ENCODE assay signal across 30 cellular contexts in the genomic region with DNA sequence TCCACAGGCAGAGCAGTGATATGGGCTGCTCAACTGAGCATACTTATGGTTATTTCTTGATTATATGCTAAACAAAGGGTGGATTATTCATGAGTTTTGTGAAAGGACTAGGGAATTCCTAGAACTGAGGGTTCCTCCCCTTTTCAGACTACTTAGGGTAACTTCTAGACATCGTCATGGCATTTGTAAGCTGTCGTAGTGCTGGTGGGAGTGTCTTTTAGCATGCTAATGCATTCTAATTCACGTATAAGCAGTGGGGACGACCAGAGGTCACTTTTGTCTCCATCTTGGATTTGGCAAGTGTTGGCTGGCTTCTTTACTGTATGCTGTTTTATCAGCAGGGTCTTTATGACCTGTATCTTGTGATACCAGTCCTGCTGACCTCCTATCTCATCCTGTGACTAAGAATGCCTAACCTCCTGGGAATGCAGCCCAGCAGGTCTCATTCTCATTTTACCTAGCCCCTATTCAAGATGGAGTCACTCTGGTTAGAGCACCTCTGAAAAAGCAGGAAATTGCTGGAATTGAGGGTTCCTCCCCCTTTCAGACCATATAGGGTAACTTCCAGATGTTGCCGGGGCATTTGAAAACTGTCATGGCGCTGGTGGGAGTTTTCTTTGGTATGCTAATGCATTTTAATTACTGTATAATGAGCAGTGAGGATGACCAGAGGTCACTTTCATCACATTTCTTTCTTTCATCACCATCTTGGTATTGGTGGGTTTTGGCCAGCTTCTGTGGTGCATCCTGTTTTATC.
"Had no signal": no experiment of that assay in that cellular context is flagged by ENCODE, and none has a peak within 500 bp of the region (broad histone marks: within the 10 kb centered on the region; RNA-seq: fewer than 3 reads in every experiment).

No MANE protein-coding gene starts in this region.

- H3K36me3 Mint-ChIP-seq: activated naive CD4-positive, alpha-beta T cell treated with anti-CD3 and anti-CD28 coated beads, Interleukin-2, amount 10 ng/mL, durations not matched to agents 7 days and 5 days; activated naive CD8-positive, alpha-beta T cell treated with anti-CD3 and anti-CD28 coated beads, Interleukin-2, amount 10 ng/mL, durations not matched to agents 7 days and 5 days; natural killer cell; type B pancreatic cell had no signal

- H3K27ac Mint-ChIP-seq: activated CD4-positive, alpha-beta memory T cell treated with anti-CD3 and anti-CD28 coated beads, Interleukin-2, amount 10 ng/mL, durations not matched to agents 7 days and 5 days; activated CD4-positive, alpha-beta T cell treated with anti-CD3 and anti-CD28 coated beads, Interleukin-2, amount 10 ng/mL, durations not matched to agents 24 days and 14 days; activated naive CD4-positive, alpha-beta T cell treated with anti-CD3 and anti-CD28 coated beads, Interleukin-2, amount 10 ng/mL, durations not matched to agents 7 days and 5 days; activated naive CD8-positive, alpha-beta T cell treated with anti-CD3 and anti-CD28 coated beads, Interleukin-2, amount 10 ng/mL, durations not matched to agents 7 days and 5 days; activated T-cell treated with anti-CD3 and anti-CD28 coated beads, Interleukin-2, amount 50 U/mL, for 24 hours; natural killer cell; T-helper 1 cell treated with Interleukin-12 subunit alpha and Interleukin-12 subunit beta and Interleukin-4 antibody, amounts not matched to agents 30 μg/mL and 1 μg/mL, for 36 hours; type B pancreatic cell had no signal

- H3K4me1 ChIP-seq: ascending aorta, gastroesophageal sphincter, lower lobe of right lung, right lobe of liver, uterus had no signal

- H3K4me3 ChIP-seq: ascending aorta, coronary artery, gastroesophageal sphincter, lower lobe of right lung, right lobe of liver, uterus had no signal

- H3K9me3 Mint-ChIP-seq: activated CD4-positive, alpha-beta memory T cell treated with anti-CD3 and anti-CD28 coated beads, Interleukin-2, amount 10 ng/mL, durations not matched to agents 7 days and 5 days; activated CD4-positive, alpha-beta T cell treated with anti-CD3 and anti-CD28 coated beads, Interleukin-2, amount 10 ng/mL, durations not matched to agents 24 days and 14 days; activated naive CD4-positive, alpha-beta T cell treated with anti-CD3 and anti-CD28 coated beads, Interleukin-2, amount 10 ng/mL, durations not matched to agents 7 days and 5 days; activated T-cell treated with anti-CD3 and anti-CD28 coated beads, Interleukin-2, amount 50 U/mL, for 24 hours; effector memory CD8-positive, alpha-beta T cell; natural killer cell had no signal

- ATAC-seq: effector memory CD8-positive, alpha-beta T cell; gastroesophageal sphincter; left lobe of liver; lower lobe of right lung; natural killer cell; right lobe of liver had no signal

- H3K36me3 ChIP-seq: ascending aorta, brain microvascular endothelial cell, gastroesophageal sphincter, lower lobe of right lung, neutrophil, right lobe of liver, uterus, WERI-Rb-1 had no signal

- H3K9me3 ChIP-seq: ascending aorta, gastroesophageal sphincter, lower lobe of right lung, neutrophil, right lobe of liver, uterus had no signal

- DNase-seq: activated CD4-positive, alpha-beta memory T cell treated with anti-CD3 and anti-CD28 coated beads, Interleukin-2, amount 10 ng/mL, durations not matched to agents 7 days and 5 days; activated CD4-positive, alpha-beta T cell treated with anti-CD3 and anti-CD28 coated beads, Interleukin-2, amount 10 ng/mL, durations not matched to agents 24 days and 14 days; activated CD4-positive, CD25-positive, alpha-beta regulatory T cell treated with anti-CD3 and anti-CD28 coated beads, Interleukin-2, amount 50 U/mL, for 72 hours; activated CD8-positive, alpha-beta memory T cell treated with anti-CD3 and anti-CD28 coated beads, Interleukin-2, amount 50 U/mL, for 48 hours; activated gamma-delta T cell; activated naive CD4-positive, alpha-beta T cell treated with anti-CD3 and anti-CD28 coated beads, Interleukin-2, amount 10 ng/mL, durations not matched to agents 7 days and 5 days; activated naive CD8-positive, alpha-beta T cell treated with anti-CD3 and anti-CD28 coated beads, Interleukin-2, amount 10 ng/mL, durations not matched to agents 7 days and 5 days; activated T-cell treated with anti-CD3 and anti-CD28 coated beads, Interleukin-2, amount 50 U/mL, for 24 hours; brain microvascular endothelial cell; effector memory CD8-positive, alpha-beta T cell; kidney glomerular epithelial cell; lower lobe of right lung; mesenchymal stem cell; natural killer cell; right lobe of liver; stimulated activated CD4-positive, alpha-beta T cell treated with anti-CD3 and anti-CD28 coated beads, Interleukin-2, amount 100 ng/mL, for 48 hours; stimulated activated naive CD4-positive, alpha-beta T cell treated with Interleukin-2 at 50 U/mL for 16 hours; SW 1271; T-helper 9 cell; uterus; WERI-Rb-1 had no signal

- H3K4me3 Mint-ChIP-seq: activated CD4-positive, alpha-beta memory T cell treated with anti-CD3 and anti-CD28 coated beads, Interleukin-2, amount 10 ng/mL, durations not matched to agents 7 days and 5 days; activated CD4-positive, alpha-beta T cell treated with anti-CD3 and anti-CD28 coated beads, Interleukin-2, amount 10 ng/mL, durations not matched to agents 24 days and 14 days; activated naive CD4-positive, alpha-beta T cell treated with anti-CD3 and anti-CD28 coated beads, Interleukin-2, amount 10 ng/mL, durations not matched to agents 7 days and 5 days; activated naive CD8-positive, alpha-beta T cell treated with anti-CD3 and anti-CD28 coated beads, Interleukin-2, amount 10 ng/mL, durations not matched to agents 7 days and 5 days; activated T-cell treated with anti-CD3 and anti-CD28 coated beads, Interleukin-2, amount 50 U/mL, for 24 hours; effector memory CD8-positive, alpha-beta T cell; natural killer cell; T-helper 1 cell treated with Interleukin-12 subunit alpha and Interleukin-12 subunit beta and Interleukin-4 antibody, amounts not matched to agents 30 μg/mL and 1 μg/mL, for 36 hours; type B pancreatic cell had no signal

- H3K27me3 ChIP-seq: ascending aorta, brain microvascular endothelial cell, right lobe of liver, uterus had no signal

- H3K4me1 Mint-ChIP-seq: activated CD4-positive, alpha-beta memory T cell treated with anti-CD3 and anti-CD28 coated beads, Interleukin-2, amount 10 ng/mL, durations not matched to agents 7 days and 5 days; activated CD4-positive, alpha-beta T cell treated with anti-CD3 and anti-CD28 coated beads, Interleukin-2, amount 10 ng/mL, durations not matched to agents 24 days and 14 days; activated naive CD4-positive, alpha-beta T cell treated with anti-CD3 and anti-CD28 coated beads, Interleukin-2, amount 10 ng/mL, durations not matched to agents 7 days and 5 days; activated naive CD8-positive, alpha-beta T cell treated with anti-CD3 and anti-CD28 coated beads, Interleukin-2, amount 10 ng/mL, durations not matched to agents 7 days and 5 days had no signal

- H3K27me3 Mint-ChIP-seq: activated CD4-positive, alpha-beta T cell treated with anti-CD3 and anti-CD28 coated beads, Interleukin-2, amount 10 ng/mL, durations not matched to agents 24 days and 14 days; activated naive CD4-positive, alpha-beta T cell treated with anti-CD3 and anti-CD28 coated beads, Interleukin-2, amount 10 ng/mL, durations not matched to agents 7 days and 5 days; activated T-cell treated with anti-CD3 and anti-CD28 coated beads, Interleukin-2, amount 50 U/mL, for 24 hours; effector memory CD8-positive, alpha-beta T cell had no signal

- H3K27ac ChIP-seq: ascending aorta, brain microvascular endothelial cell, coronary artery, gastroesophageal sphincter, lower lobe of right lung, neutrophil, right lobe of liver, uterus, WERI-Rb-1 had no signal

- FAIRE-seq: endothelial cell of umbilical vein, TTC549 had no signal
